In the genomic region with DNA sequence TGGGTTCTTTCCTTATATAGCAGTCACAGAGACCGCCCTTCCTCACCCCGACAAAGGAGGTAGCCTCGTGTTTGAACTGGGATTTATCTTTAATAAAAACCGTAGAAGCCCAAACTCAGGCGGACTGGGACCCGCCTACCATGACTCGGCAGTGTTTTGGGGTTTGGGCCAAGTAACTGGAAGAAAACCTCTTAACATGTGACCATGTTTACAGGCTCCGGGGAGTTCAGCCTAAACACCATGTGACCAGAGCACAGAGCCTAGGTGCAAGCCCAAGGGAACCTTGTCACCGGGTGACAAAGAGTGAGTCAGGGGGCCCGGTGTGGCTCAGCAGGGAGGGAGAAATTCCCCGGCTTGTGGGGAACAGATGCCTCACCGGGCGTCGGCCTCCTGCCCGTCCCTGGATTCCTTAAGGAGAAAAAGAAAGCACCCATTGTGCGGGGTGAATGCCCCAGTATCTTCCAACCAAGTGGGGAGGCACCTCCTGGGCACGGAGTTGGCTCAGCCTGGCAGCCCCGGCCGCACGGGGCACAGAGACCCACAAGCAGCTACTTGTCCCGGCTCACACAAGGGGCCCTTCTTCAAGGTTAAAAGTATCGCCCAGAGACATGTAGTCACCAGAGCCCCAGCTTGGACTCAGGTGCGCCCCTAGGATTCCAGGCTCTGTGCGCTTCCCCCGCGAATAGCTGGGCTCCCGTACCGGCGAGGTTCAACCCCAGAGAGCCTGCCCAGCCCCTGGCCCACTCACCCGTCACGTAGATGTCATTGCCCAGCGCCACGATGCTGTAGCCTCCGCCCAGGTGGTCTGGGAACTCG, we compare ENCODE assay signal across 8 cellular contexts. TPM values are rescaled to one million over a fixed set of nuclear protein-coding genes. Genes with fewer than 3 reads are reported as not detected.
DNase-seq lines count a peak whose midpoint lies in the region; FAIRE-seq and TF ChIP-seq lines count a peak whose summit lies in the region.

No MANE protein-coding gene starts in this region.

- H3K4me3 ChIP-seq in Karpas-422 (ENCODE audit: low read length) = peak overlapping the region; percentile 91
- peak overlapping the region; percentile 97 for H3K4me3 ChIP-seq in iPS-18c (ENCODE audit: insufficient read depth, low read depth, low read length)
- peak overlapping the region; percentile 80 for H3K4me3 ChIP-seq in skeletal muscle satellite cell (ENCODE audit: low read length)

- H3K27me3 ChIP-seq in Karpas-422 (ENCODE audit: low read length) (no peaks in the 10 kb centered on the region), skeletal muscle satellite cell (ENCODE audit: control insufficient read depth, insufficient read depth, low read length) (no peaks in the 10 kb centered on the region)

- peaks cover 17% of the 10 kb centered on the region for H3K4me1 Mint-ChIP-seq in MCF 10A (ENCODE audit: insufficient read depth, unreplicated experiment)

- peak; percentile 58 for FAIRE-seq in GM19239 (lab: Jason Lieb, UNC)

- no peak for TF ChIP-seq CTCF in VCaP (conservative IDR thresholded peaks at IDR 0.05)
- no peak for TF ChIP-seq CTCF in MCF 10A (IDR thresholded peaks at IDR 0.05; ENCODE audit: unreplicated experiment)

- H3K36me3 ChIP-seq in Karpas-422 (ENCODE audit: insufficient read depth, low read length) (peaks cover 3% of the 10 kb centered on the region; the same call in 1 of the 2 replicates), skeletal muscle satellite cell (ENCODE audit: insufficient read depth, low read length) (peaks cover 31% of the 10 kb centered on the region)

- H3K27ac ChIP-seq in Karpas-422 (ENCODE audit: low read length) (no peak overlapping the region), VCaP (peak overlapping the region; percentile 86)

- H3K79me2 ChIP-seq in Karpas-422 (ENCODE audit: low read length) = peaks cover 29% of the 10 kb centered on the region

- H3K4me2 ChIP-seq in Karpas-422 (ENCODE audit: low read depth, low read length, poor library complexity, severe bottlenecking) (peak overlapping the region; percentile 100), skeletal muscle satellite cell (ENCODE audit: low read length) (peak overlapping the region; percentile 95)

- peaks cover 47% of the 10 kb centered on the region for H3K36me3 Mint-ChIP-seq in MCF 10A (ENCODE audit: insufficient read depth, unreplicated experiment)

- no peaks in the 10 kb centered on the region for H3K9me2 ChIP-seq in Karpas-422 (replicated peaks; ENCODE audit: insufficient read depth, low read length)

- TSS peak; percentile 74 for BruUV-seq in MCF 10A (replicated peaks; lab: Mats Ljungman, UMichigan)

- DNase-seq in AG20443 (ENCODE audit: low spot score) (peak; percentile 86), GM19239 (ENCODE audit: insufficient read length, low spot score) (no peak), Karpas-422 (peak; percentile 76), MCF 10A (ENCODE audit: unreplicated experiment) (peak; percentile 97), NCI-H1436 (lab: John Stamatoyannopoulos, UW) (no peak)

- H4K20me1 ChIP-seq in Karpas-422 (ENCODE audit: insufficient read depth, low read depth, low read length) = no peaks in the 10 kb centered on the region

- no peaks in the 10 kb centered on the region for H3K27me3 Mint-ChIP-seq in MCF 10A (ENCODE audit: insufficient read depth, unreplicated experiment)

- intact Hi-C loops in MCF 10A (cut with micrococcal nuclease) = loop anchor here (1.0 kb wide), 1 partner anchor 21 kb away; no protein-coding TSS in a partner anchor

- H3K9ac ChIP-seq in Karpas-422 (ENCODE audit: low read length) (peak overlapping the region; percentile 81), skeletal muscle satellite cell (ENCODE audit: low read depth, low read length) (peak overlapping the region; percentile 87)

- CTCF ChIA-PET in MCF 10A (lab: Yijun Ruan, JAX) = interaction anchor here (0.6 to 3.0 kb wide), 6 partner anchors 9 to 211 kb away, joined by 3 to 10 read pairs (median 3); no protein-coding TSS in a partner anchor

- H3K9me3 ChIP-seq in Karpas-422 (ENCODE audit: low read length) (no peaks in the 10 kb centered on the region), iPS-18c (ENCODE audit: control insufficient read depth, insufficient read depth, low read length) (peaks cover 6% of the 10 kb centered on the region), skeletal muscle satellite cell (replicated peaks; ENCODE audit: low read length) (no peaks in the 10 kb centered on the region)

- peaks cover 32% of the 10 kb centered on the region for H3K4me1 ChIP-seq in Karpas-422 (ENCODE audit: low read length)
- peaks cover 54% of the 10 kb centered on the region for H3K4me1 ChIP-seq in skeletal muscle satellite cell (ENCODE audit: control insufficient read depth, insufficient read depth, low read length)

- H3K27ac Mint-ChIP-seq in MCF 10A (ENCODE audit: low read depth, unreplicated experiment) = peak overlapping the region; percentile 99

- peak overlapping the region; percentile 28; the same call in 1 of the 2 replicates for H2AFZ ChIP-seq in Karpas-422 (ENCODE audit: low read length)

- H3K4me3 Mint-ChIP-seq in MCF 10A (ENCODE audit: unreplicated experiment) = peak overlapping the region; percentile 99

- no peaks in the 10 kb centered on the region for H3K9me3 Mint-ChIP-seq in MCF 10A (ENCODE audit: unreplicated experiment)

- POLR2A ChIA-PET in MCF 10A (lab: Yijun Ruan, JAX) = interaction anchor here (0.7 to 7.4 kb wide), 22 partner anchors 9 to 591 kb away, joined by 3 to 103 read pairs (median 6); partner anchors contain the start of genes CAMTA1, NOL9, PHF13 and PLEKHG5

RNA-seq across cellular contexts. Expression of gene KLHL21, which starts 1.4 kb away (rescaled TPM):
- 12.2 and 13.3 TPM in 2 replicates for total RNA-seq in Karpas-422 (2014; rRNA removed; shearing (Covaris generic); ENCODE audit: low replicate concordance)
- total RNA-seq in MCF 10A (2022) = 14.0 and 19.5 TPM in 2 replicates
- total RNA-seq in skeletal muscle satellite cell (2012; rRNA removed) = 75.4 and 83.1 TPM in 2 replicates

RNA-seq across cellular contexts. Expression of gene PHF13, which starts 12.3 kb away (rescaled TPM):
- 5.7 and 11.1 TPM in 2 replicates for total RNA-seq in Karpas-422 (2014; rRNA removed; shearing (Covaris generic); ENCODE audit: low replicate concordance)
- total RNA-seq in MCF 10A (2022) = 10.3 and 12.7 TPM in 2 replicates
- 8.4 and 9.0 TPM in 2 replicates for total RNA-seq in skeletal muscle satellite cell (2012; rRNA removed)

RNA-seq across cellular contexts. Expression of gene ZBTB48, which starts 21.5 kb away (rescaled TPM):
- total RNA-seq in Karpas-422 (2014; rRNA removed; shearing (Covaris generic); ENCODE audit: low replicate concordance) = 36.3 and 69.0 TPM in 2 replicates
- 40.6 TPM in 2 replicates for total RNA-seq in MCF 10A (2022)
- 8.1 and 14.9 TPM in 2 replicates for total RNA-seq in skeletal muscle satellite cell (2012; rRNA removed)

RNA-seq across cellular contexts. Expression of gene THAP3, which starts 23.4 kb away (rescaled TPM):
- total RNA-seq in Karpas-422 (2014; rRNA removed; shearing (Covaris generic); ENCODE audit: low replicate concordance) = 13.3 and 19.5 TPM in 2 replicates
- total RNA-seq in MCF 10A (2022) = 14.7 and 18.9 TPM in 2 replicates
- 13.3 and 14.7 TPM in 2 replicates for total RNA-seq in skeletal muscle satellite cell (2012; rRNA removed)

RNA-seq across cellular contexts. Expression of gene TAS1R1, which starts 46.1 kb away (rescaled TPM):
- not detected in 2 replicates for total RNA-seq in Karpas-422 (2014; rRNA removed; shearing (Covaris generic); ENCODE audit: low replicate concordance)
- total RNA-seq in MCF 10A (2022) = not detected in 2 replicates
- total RNA-seq in skeletal muscle satellite cell (2012; rRNA removed) = 0.44 TPM in 1 of 2 replicates, not detected in the other

Comparison
In these comparisons a context has a peak if more than half of its experiments do, and no peak if none do; other contexts are left out.
1. DNase-seq: peak in AG20443 (single experiment), Karpas-422 (single experiment) and MCF 10A (single experiment); none in GM19239 (single experiment) and NCI-H1436 (single experiment).
2. Peak in every context shown above with its lines, with median percentiles within 50 percentile points of each other: H3K4me3 ChIP-seq.